Comparison of ENCODE assay signal across 11 cellular contexts in the genomic region with DNA sequence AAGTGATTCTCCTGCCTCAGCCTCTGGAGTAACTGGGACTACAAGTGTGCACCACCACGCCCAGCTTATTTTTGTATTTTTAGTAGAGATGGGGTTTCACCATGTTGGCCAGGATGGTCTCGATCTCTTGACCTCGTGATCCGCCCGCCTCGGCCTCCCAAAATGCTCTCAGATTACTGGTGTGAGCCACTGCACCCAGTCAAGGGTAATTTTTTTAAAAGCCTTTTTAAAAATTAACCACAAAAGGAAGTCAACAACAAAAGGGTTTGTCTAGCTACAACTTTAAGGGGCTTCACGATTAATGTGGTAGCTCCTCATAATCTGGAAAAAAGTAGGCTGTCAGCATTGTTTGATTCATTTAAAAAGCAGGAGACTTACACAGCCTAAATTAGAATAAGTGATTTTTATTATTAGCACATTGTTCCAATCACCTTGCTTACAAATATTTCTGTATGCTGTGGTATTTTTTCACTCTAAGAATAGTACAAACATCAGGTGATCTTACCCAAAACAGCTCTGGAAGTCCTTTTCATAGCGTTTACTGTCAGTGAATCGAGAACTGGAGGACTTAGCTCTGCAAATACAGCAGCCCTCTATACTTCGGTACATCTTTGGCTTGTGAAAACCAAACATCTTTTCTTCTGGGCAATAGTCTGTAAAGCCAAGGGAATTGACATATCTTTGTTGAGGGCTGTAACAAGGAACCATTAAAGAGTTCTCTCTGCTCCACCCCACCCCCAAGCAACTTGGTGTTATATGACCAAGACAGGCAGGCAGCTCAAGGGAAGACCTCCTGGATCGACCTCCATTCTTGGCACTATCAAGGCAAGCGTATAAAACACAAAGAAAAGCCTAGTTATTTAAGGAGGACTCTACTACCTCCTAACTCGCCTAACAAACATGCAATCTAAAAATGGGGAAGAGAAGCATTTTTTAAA. TPM values are rescaled to one million over a fixed set of nuclear protein-coding genes. Genes with fewer than 3 reads are reported as not detected.
DNase-seq lines count a peak whose midpoint lies in the region; ATAC-seq lines count a peak whose summit lies in the region.
"Had no signal": no experiment of that assay in that cellular context is flagged by ENCODE, and none has a peak within 500 bp of the region (broad histone marks: within the 10 kb centered on the region; RNA-seq: fewer than 3 reads in every experiment).

No MANE protein-coding gene starts in this region.

- H3K9me3 Mint-ChIP-seq in activated T-cell treated with anti-CD3 and anti-CD28 coated beads, Interleukin-2, amount 50 U/mL, for 72 hours = no peaks in the 10 kb centered on the region
- H3K9me3 Mint-ChIP-seq in activated T-cell treated with anti-CD3 and anti-CD28 coated beads, Interleukin-2, amount 50 U/mL, for 4 hours = no peaks in the 10 kb centered on the region
- H3K9me3 Mint-ChIP-seq in stimulated activated naive B cell treated with anti-CD40 and anti-IgM and Interleukin-4, amounts not matched to agents 10 μg/mL and 1 μg/mL and 100 μg/mL, for 72 hours = no peaks in the 10 kb centered on the region

- H3K4me1 ChIP-seq in Karpas-422 (ENCODE audit: low read length) = peaks cover 46% of the 10 kb centered on the region

- no peak overlapping the region for H3K9ac ChIP-seq in Karpas-422 (ENCODE audit: low read length)

- no peak overlapping the region for H3K4me3 ChIP-seq in Karpas-422 (ENCODE audit: low read length)
- H3K4me3 ChIP-seq: ovary had no signal

- no peak overlapping the region for H2AFZ ChIP-seq in Karpas-422 (ENCODE audit: low read length)

- ATAC-seq in activated T-cell treated with anti-CD3 and anti-CD28 coated beads, Interleukin-2, amount 50 U/mL, for 72 hours (replicated peaks in 1 of 2) = no peak
- ATAC-seq in activated T-cell treated with anti-CD3 and anti-CD28 coated beads, Interleukin-2, amount 50 U/mL, for 4 hours = no peak
- ATAC-seq in HG02610 (IDR thresholded peaks at IDR 0.05; ENCODE audit: unreplicated experiment) = peak; percentile 39
- ATAC-seq in stimulated activated naive B cell treated with anti-CD40 and anti-IgM and Interleukin-4, amounts not matched to agents 10 μg/mL and 1 μg/mL and 100 μg/mL, for 72 hours (replicated peaks) = peak; percentile 12 to 13
- ATAC-seq in left colon = no peak

- no peak overlapping the region for H3K4me3 Mint-ChIP-seq in activated T-cell treated with anti-CD3 and anti-CD28 coated beads, Interleukin-2, amount 50 U/mL, for 72 hours
- no peak overlapping the region for H3K4me3 Mint-ChIP-seq in activated T-cell treated with anti-CD3 and anti-CD28 coated beads, Interleukin-2, amount 50 U/mL, for 4 hours
- peak overlapping the region; percentile 65 to 66 for H3K4me3 Mint-ChIP-seq in stimulated activated naive B cell treated with anti-CD40 and anti-IgM and Interleukin-4, amounts not matched to agents 10 μg/mL and 1 μg/mL and 100 μg/mL, for 72 hours

- DNase-seq in activated T-cell treated with anti-CD3 and anti-CD28 coated beads, Interleukin-2, amount 50 U/mL, for 72 hours = no peak
- no peak for DNase-seq in activated T-cell treated with anti-CD3 and anti-CD28 coated beads, Interleukin-2, amount 50 U/mL, for 4 hours
- no peak for DNase-seq in Karpas-422
- no peak for DNase-seq in stimulated activated naive B cell treated with anti-CD40 and anti-IgM and Interleukin-4, amounts not matched to agents 10 μg/mL and 1 μg/mL and 100 μg/mL, for 72 hours
- DNase-seq in left colon = no peak
- DNase-seq in AML-193 (lab: John Stamatoyannopoulos, UW) = no peak
- DNase-seq in activated naive CD4-positive, alpha-beta T cell treated with Interleukin-2 at 50 U/mL for 16 hours = no peak
- DNase-seq: HCEC 1CT, NCI-H510A treated with DMSO at 0.1 percent for 48 hours, ovary had no signal

- peaks cover 70% of the 10 kb centered on the region for H3K36me3 ChIP-seq in Karpas-422 (ENCODE audit: insufficient read depth, low read length)
- H3K36me3 ChIP-seq: ovary had no signal

- no peaks in the 10 kb centered on the region for H3K9me2 ChIP-seq in Karpas-422 (replicated peaks; ENCODE audit: insufficient read depth, low read length)

- no peaks in the 10 kb centered on the region for H3K9me3 ChIP-seq in Karpas-422 (ENCODE audit: low read length)
- H3K9me3 ChIP-seq: ovary had no signal

- peak overlapping the region; percentile 9 for H3K27ac Mint-ChIP-seq in activated T-cell treated with anti-CD3 and anti-CD28 coated beads, Interleukin-2, amount 50 U/mL, for 72 hours
- peak overlapping the region; percentile 92 for H3K27ac Mint-ChIP-seq in stimulated activated naive B cell treated with anti-CD40 and anti-IgM and Interleukin-4, amounts not matched to agents 10 μg/mL and 1 μg/mL and 100 μg/mL, for 72 hours

- no peaks in the 10 kb centered on the region for H3K27me3 ChIP-seq in Karpas-422 (ENCODE audit: low read length)
- H3K27me3 ChIP-seq: ovary had no signal

- peaks cover 96% of the 10 kb centered on the region for H3K79me2 ChIP-seq in Karpas-422 (ENCODE audit: low read length)

- H3K36me3 Mint-ChIP-seq in activated T-cell treated with anti-CD3 and anti-CD28 coated beads, Interleukin-2, amount 50 U/mL, for 72 hours (ENCODE audit: insufficient read depth in 2 of 2) = peaks cover 13 to 38% of the 10 kb centered on the region in 2 donors
- H3K36me3 Mint-ChIP-seq in activated T-cell treated with anti-CD3 and anti-CD28 coated beads, Interleukin-2, amount 50 U/mL, for 4 hours (ENCODE audit: insufficient read depth) = peaks cover 43% of the 10 kb centered on the region
- peaks cover 45 to 54% of the 10 kb centered on the region in 2 donors for H3K36me3 Mint-ChIP-seq in stimulated activated naive B cell treated with anti-CD40 and anti-IgM and Interleukin-4, amounts not matched to agents 10 μg/mL and 1 μg/mL and 100 μg/mL, for 72 hours

- intact Hi-C loops in left colon (cut with DNase I, micrococcal nuclease) = no loop called here

- no peaks in the 10 kb centered on the region for H3K27me3 Mint-ChIP-seq in activated T-cell treated with anti-CD3 and anti-CD28 coated beads, Interleukin-2, amount 50 U/mL, for 72 hours (ENCODE audit: low read depth)
- H3K27me3 Mint-ChIP-seq in activated T-cell treated with anti-CD3 and anti-CD28 coated beads, Interleukin-2, amount 50 U/mL, for 4 hours (ENCODE audit: low read depth) = no peaks in the 10 kb centered on the region
- no peaks in the 10 kb centered on the region for H3K27me3 Mint-ChIP-seq in stimulated activated naive B cell treated with anti-CD40 and anti-IgM and Interleukin-4, amounts not matched to agents 10 μg/mL and 1 μg/mL and 100 μg/mL, for 72 hours

- no peak overlapping the region for H3K4me2 ChIP-seq in Karpas-422 (ENCODE audit: low read depth, low read length, poor library complexity, severe bottlenecking)

- H3K4me1 Mint-ChIP-seq in activated T-cell treated with anti-CD3 and anti-CD28 coated beads, Interleukin-2, amount 50 U/mL, for 72 hours (ENCODE audit: low read depth) = peaks cover 25% of the 10 kb centered on the region
- H3K4me1 Mint-ChIP-seq in activated T-cell treated with anti-CD3 and anti-CD28 coated beads, Interleukin-2, amount 50 U/mL, for 4 hours (ENCODE audit: low read depth) = peaks cover 26% of the 10 kb centered on the region
- H3K4me1 Mint-ChIP-seq in stimulated activated naive B cell treated with anti-CD40 and anti-IgM and Interleukin-4, amounts not matched to agents 10 μg/mL and 1 μg/mL and 100 μg/mL, for 72 hours = peaks cover 36 to 64% of the 10 kb centered on the region in 2 donors

- peaks cover 27% of the 10 kb centered on the region for H4K20me1 ChIP-seq in Karpas-422 (ENCODE audit: insufficient read depth, low read depth, low read length)

- peak overlapping the region; percentile 53; the same call in 1 of the 2 replicates for H3K27ac ChIP-seq in Karpas-422 (ENCODE audit: low read length)
- H3K27ac ChIP-seq: ovary had no signal

RNA-seq across cellular contexts. Expression of gene SINHCAF, which starts 28.1 kb away (rescaled TPM):
- total RNA-seq in activated T-cell treated with anti-CD3 and anti-CD28 coated beads, Interleukin-2, amount 50 U/mL, for 72 hours = 100 to 1,000 TPM; 189 to 216 TPM
- total RNA-seq in activated T-cell treated with anti-CD3 and anti-CD28 coated beads, Interleukin-2, amount 50 U/mL, for 4 hours = 100 to 1,000 TPM; 176 to 209 (median 196) TPM
- total RNA-seq in Karpas-422 (2014; rRNA removed; shearing (Covaris generic); ENCODE audit: low replicate concordance) = 73.7 and 117 TPM in 2 replicates
- 10 to 100 TPM; 66.7 to 71.0 TPM for total RNA-seq in left colon

Comparison
In these comparisons a context has a peak if more than half of its experiments do, and no peak if none do; other contexts are left out.
1. ATAC-seq: peak in HG02610 (single experiment) and stimulated activated naive B cell treated with anti-CD40 and anti-IgM and Interleukin-4, amounts not matched to agents 10 μg/mL and 1 μg/mL and 100 μg/mL, for 72 hours (2 of 2); none in activated T-cell treated with anti-CD3 and anti-CD28 coated beads, Interleukin-2, amount 50 U/mL, for 72 hours (0 of 2), activated T-cell treated with anti-CD3 and anti-CD28 coated beads, Interleukin-2, amount 50 U/mL, for 4 hours (0 of 2) and left colon (single experiment).
2. H3K4me3 Mint-ChIP-seq: peak in stimulated activated naive B cell treated with anti-CD40 and anti-IgM and Interleukin-4, amounts not matched to agents 10 μg/mL and 1 μg/mL and 100 μg/mL, for 72 hours (2 of 2); none in activated T-cell treated with anti-CD3 and anti-CD28 coated beads, Interleukin-2, amount 50 U/mL, for 72 hours (0 of 2) and activated T-cell treated with anti-CD3 and anti-CD28 coated beads, Interleukin-2, amount 50 U/mL, for 4 hours (single experiment).